2 cellular contexts compared by ENCODE assay signal in genomic region chr11:61267437-61267841, GRCh38.
A peak's percentile ranks its signal among the peaks of the same experiment; 100 is the strongest.
TF ChIP-seq lines count a peak whose summit lies in the region.

No MANE protein-coding gene starts in this region.

TF ChIP-seq in IMR-90, 13 proteins besides CTCF, POLR2A, EP300 and RAD21:
- no peak for TF ChIP-seq NFE2L2 (IDR thresholded peaks at IDR 0.05; ENCODE audit: low read depth, low read length)
- no peak for TF ChIP-seq MAZ (IDR thresholded peaks at IDR 0.05; ENCODE audit: borderline replicate concordance, low read depth, low read length)
TF ChIP-seq in IMR-90: peak in this region for 0.

TF ChIP-seq in liver, 16 proteins besides CTCF, POLR2A, EP300 and RAD21:
- TF ChIP-seq, protein P1, sequence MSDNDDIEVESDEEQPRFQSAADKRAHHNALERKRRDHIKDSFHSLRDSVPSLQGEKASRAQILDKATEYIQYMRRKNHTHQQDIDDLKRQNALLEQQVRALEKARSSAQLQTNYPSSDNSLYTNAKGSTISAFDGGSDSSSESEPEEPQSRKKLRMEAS (IDR thresholded peaks at IDR 0.05) = peak; percentile 95
- TF ChIP-seq RXRA (IDR thresholded peaks at IDR 0.05) (peak; percentile 85 to 91), FOXA1 (IDR thresholded peaks at IDR 0.05) (peak; percentile 48), TAF1 (conservative IDR thresholded peaks at IDR 0.05) (no peak), JUND (IDR thresholded peaks at IDR 0.05) (peak in 1 of 2 donors; percentile 35), HNF4G (IDR thresholded peaks at IDR 0.05) (no peak), REST (IDR thresholded peaks at IDR 0.05) (peak; percentile 71), SP1 (IDR thresholded peaks at IDR 0.05) (peak; percentile 76), HNF4A (conservative IDR thresholded peaks at IDR 0.05) (peak; percentile 71 to 82), NR2F2 (IDR thresholded peaks at IDR 0.05) (no peak), EGR1 (IDR thresholded peaks at IDR 0.05; ENCODE audit: low read depth in 2 of 2) (no peak), GABPA (IDR thresholded peaks at IDR 0.05 in 1 of 2, conservative IDR thresholded peaks at IDR 0.05 in 1 of 2) (no peak), YY1 (IDR thresholded peaks at IDR 0.05) (peak; percentile 78), FOXA2 (IDR thresholded peaks at IDR 0.05) (peak; percentile 57), ATF3 (IDR thresholded peaks at IDR 0.05) (no peak)
- TF ChIP-seq, protein P2, sequence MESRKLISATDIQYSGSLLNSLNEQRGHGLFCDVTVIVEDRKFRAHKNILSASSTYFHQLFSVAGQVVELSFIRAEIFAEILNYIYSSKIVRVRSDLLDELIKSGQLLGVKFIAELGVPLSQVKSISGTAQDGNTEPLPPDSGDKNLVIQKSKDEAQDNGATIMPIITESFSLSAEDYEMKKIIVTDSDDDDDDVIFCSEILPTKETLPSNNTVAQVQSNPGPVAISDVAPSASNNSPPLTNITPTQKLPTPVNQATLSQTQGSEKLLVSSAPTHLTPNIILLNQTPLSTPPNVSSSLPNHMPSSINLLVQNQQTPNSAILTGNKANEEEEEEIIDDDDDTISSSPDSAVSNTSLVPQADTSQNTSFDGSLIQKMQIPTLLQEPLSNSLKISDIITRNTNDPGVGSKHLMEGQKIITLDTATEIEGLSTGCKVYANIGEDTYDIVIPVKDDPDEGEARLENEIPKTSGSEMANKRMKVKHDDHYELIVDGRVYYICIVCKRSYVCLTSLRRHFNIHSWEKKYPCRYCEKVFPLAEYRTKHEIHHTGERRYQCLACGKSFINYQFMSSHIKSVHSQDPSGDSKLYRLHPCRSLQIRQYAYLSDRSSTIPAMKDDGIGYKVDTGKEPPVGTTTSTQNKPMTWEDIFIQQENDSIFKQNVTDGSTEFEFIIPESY (IDR thresholded peaks at IDR 0.05) = no peak
TF ChIP-seq in liver: peak in this region for 9.
